Comparison of ENCODE assay signal across 13 cellular contexts in the genomic region with DNA sequence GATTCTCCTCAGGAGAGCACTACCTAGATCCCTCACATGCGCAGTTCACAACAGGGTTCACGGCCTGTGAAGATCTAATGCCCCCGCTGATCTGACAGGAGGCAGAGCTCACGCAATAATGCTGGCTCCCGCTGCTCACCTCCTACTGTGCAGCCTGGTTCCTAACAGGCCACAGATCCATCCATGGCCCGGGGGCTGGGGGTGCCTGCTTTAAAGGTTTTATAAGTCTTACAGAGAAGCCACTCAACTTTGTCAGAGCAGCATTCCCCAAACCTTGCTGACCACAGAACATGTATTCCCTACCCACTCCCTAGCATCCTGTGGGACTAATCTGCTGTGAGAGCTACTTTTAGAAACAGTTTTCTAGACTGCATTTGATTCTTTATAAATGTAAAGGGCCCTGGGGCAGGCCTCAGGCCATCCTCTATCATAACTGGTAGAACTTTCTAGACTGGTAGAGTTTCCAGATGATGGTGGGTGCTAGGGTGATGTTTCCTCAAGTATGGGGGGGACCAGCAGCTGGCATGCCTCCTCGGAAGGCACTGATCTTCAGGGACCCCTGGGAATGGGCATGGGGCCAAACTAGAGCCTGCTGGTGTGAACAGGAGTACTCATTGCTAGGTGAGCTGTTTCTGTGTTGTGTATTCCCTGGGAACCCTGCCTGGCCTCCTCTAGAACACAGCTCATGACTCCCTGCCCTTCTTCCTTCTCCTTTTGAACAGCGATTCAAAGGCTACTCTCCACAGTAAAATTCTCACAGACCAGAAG.
"Had no signal": no experiment of that assay in that cellular context is flagged by ENCODE, and none has a peak within 500 bp of the region (broad histone marks: within the 10 kb centered on the region; RNA-seq: fewer than 3 reads in every experiment).

No MANE protein-coding gene starts in this region.

- H3K4me3 ChIP-seq: breast epithelium, dorsolateral prefrontal cortex, gastroesophageal sphincter, lung had no signal

- DNase-seq: activated CD4-positive, alpha-beta T cell treated with anti-CD3 and anti-CD28 coated beads, Interleukin-2, amount 10 ng/mL, durations not matched to agents 24 days and 14 days; activated CD4-positive, CD25-positive, alpha-beta regulatory T cell; activated CD8-positive, alpha-beta T cell treated with anti-CD3 and anti-CD28 coated beads, Interleukin-2, amount 10 ng/mL, durations not matched to agents 7 days and 5 days; activated gamma-delta T cell treated with Interleukin-2 at 50 U/mL for 16 hours; activated naive CD8-positive, alpha-beta T cell treated with anti-CD3 and anti-CD28 coated beads for 36 hours; nephron progenitor cell; stimulated activated CD4-positive, alpha-beta T cell treated with anti-CD3 and anti-CD28 coated beads, Interleukin-1b, Interleukin-23, amount 100 ng/mL, for 48 hours; stimulated activated naive CD8-positive, alpha-beta T cell treated with anti-CD3 and anti-CD28 coated beads, Interleukin-15, amount 100 ng/mL, for 72 hours had no signal

- H3K4me1 ChIP-seq: breast epithelium had no signal

- H3K9me3 ChIP-seq: breast epithelium, gastroesophageal sphincter had no signal

- ATAC-seq: gastroesophageal sphincter, sciatic nerve had no signal

- H3K36me3 ChIP-seq: breast epithelium had no signal

- H3K27ac ChIP-seq: breast epithelium, gastroesophageal sphincter had no signal

- H3K27me3 ChIP-seq: breast epithelium, dorsolateral prefrontal cortex had no signal
